Comparison of ENCODE assay signal across 16 cellular contexts in the genomic region with DNA sequence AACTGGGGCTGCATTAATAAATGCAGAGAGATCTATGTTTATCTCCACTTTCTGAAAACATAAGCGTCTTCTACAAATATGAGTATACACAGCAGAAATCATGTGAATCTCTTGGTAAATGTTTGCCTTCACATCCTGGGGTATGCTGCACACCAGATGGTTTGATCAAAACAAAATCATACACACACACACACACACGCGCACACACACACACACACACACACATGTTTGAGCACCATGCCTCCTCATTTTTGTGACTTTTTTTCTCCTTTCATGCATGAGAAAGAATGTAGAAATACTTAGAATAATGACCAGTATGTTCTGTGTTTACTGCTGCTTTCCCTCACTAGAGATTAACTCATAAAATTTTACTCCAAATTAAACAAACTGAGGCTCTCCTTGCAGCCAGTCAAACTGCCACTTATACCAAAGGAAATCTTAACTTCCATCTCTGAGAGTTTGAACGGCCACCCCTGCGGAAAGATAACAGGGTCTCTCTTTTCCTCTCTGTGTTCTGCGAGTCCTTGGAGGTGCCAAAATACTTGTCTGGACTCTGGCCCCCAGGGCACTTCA.
DNase-seq lines count a peak whose midpoint lies in the region; ATAC-seq and TF ChIP-seq lines count a peak whose summit lies in the region.
"Had no signal": no experiment of that assay in that cellular context is flagged by ENCODE, and none has a peak within 500 bp of the region (broad histone marks: within the 10 kb centered on the region; RNA-seq: fewer than 3 reads in every experiment).

No MANE protein-coding gene starts in this region.

- no peak overlapping the region for H3K18ac ChIP-seq in neuronal stem cell (ENCODE audit: low read length)

- WGBS in endodermal cell (ENCODE audit: insufficient coverage in 1 of 2, insufficient read length in 1 of 2), 2 experiments: 86 to 96% methylated on average over 4 to 5 of the region's 6 CpGs
- no CpG with 5 or more reads among the region's 6 CpGs for WGBS in neuronal stem cell (ENCODE audit: extremely low coverage in 2 of 2, insufficient read length in 2 of 2, insufficient replicate concordance in 1 of 2), 2 donors
- WGBS in aorta, 2 donors: 31 to 40% methylated on average over 6 of the region's 6 CpGs

- no peaks in the 10 kb centered on the region for H3K9me3 Mint-ChIP-seq in endodermal cell
- H3K9me3 Mint-ChIP-seq: T-helper 1 cell treated with Interleukin-12 subunit alpha and Interleukin-12 subunit beta and Interleukin-4 antibody, amounts not matched to agents 30 μg/mL and 1 μg/mL, for 36 hours had no signal

- no peak overlapping the region for H2BK5ac ChIP-seq in neuronal stem cell (ENCODE audit: low read length)

- peaks cover 20% of the 10 kb centered on the region for H3K4me1 Mint-ChIP-seq in endodermal cell
- H3K4me1 Mint-ChIP-seq: CD4-positive, alpha-beta memory T cell; IgD-negative memory B cell had no signal

- TF ChIP-seq POLR2A in uterus (IDR thresholded peaks at IDR 0.05): no peak

- no peak overlapping the region for H4K91ac ChIP-seq in neuronal stem cell (ENCODE audit: low read depth, low read length, poor library complexity)

- no peak overlapping the region for H2AK5ac ChIP-seq in neuronal stem cell (ENCODE audit: low read depth, low read length)

- H3K36me3 Mint-ChIP-seq in endodermal cell (ENCODE audit: low read depth): no peaks in the 10 kb centered on the region
- H3K36me3 Mint-ChIP-seq: CD4-positive, alpha-beta memory T cell; IgD-negative memory B cell had no signal

- intact Hi-C loops in uterus (cut with DNase I; ENCODE audit: low total_unique reads): no loop called here
- intact Hi-C loops in aorta (cut with DNase I): no loop called here

- H3K9ac ChIP-seq in endodermal cell (ENCODE audit: extremely low read depth, low read length, poor library complexity, severe bottlenecking): no peak overlapping the region
- H3K9ac ChIP-seq in neuronal stem cell (ENCODE audit: low read depth, low read length, poor library complexity): no peak overlapping the region

- H3K27ac ChIP-seq in endodermal cell (ENCODE audit: low read depth, low read length) (peak overlapping the region; percentile 71), neuronal stem cell (replicated peaks; ENCODE audit: low read length) (no peak overlapping the region), uterus (peak overlapping the region; percentile 32 to 75), aorta (ENCODE audit: low read depth in 1 of 2, low read length in 2 of 2) (no peak overlapping the region)

- peak; percentile 56 for DNase-seq in NCI-H2171 treated with DMSO at 0.1 percent for 48 hours (lab: John Stamatoyannopoulos, UW)
- no peak for DNase-seq in NCI-H2171 (lab: John Stamatoyannopoulos, UW)
- no peak for DNase-seq in endodermal cell
- no peak for DNase-seq in neuronal stem cell (ENCODE audit: low spot score)
- no peak for DNase-seq in uterus
- DNase-seq in aorta: no peak
- DNase-seq: amniotic stem cell; CD4-positive, alpha-beta memory T cell; NK-92 treated with Interleukin-12 subunit alpha and Interleukin-12 subunit beta, amount 100 ng/mL, for 24 hours; occipital lobe; small intestine; upper lobe of right lung had no signal

- H3K27me3 ChIP-seq in endodermal cell (ENCODE audit: control insufficient read depth, insufficient read depth, low read length, poor library complexity, severe bottlenecking) (no peaks in the 10 kb centered on the region), neuronal stem cell (ENCODE audit: control insufficient read depth in 3 of 3, insufficient read depth in 3 of 3, low read depth in 1 of 3, low read length in 3 of 3) (no peaks in the 10 kb centered on the region), uterus (no peaks in the 10 kb centered on the region), aorta (ENCODE audit: control insufficient read depth in 1 of 2, insufficient read depth in 2 of 2, low read length in 1 of 2) (no peaks in the 10 kb centered on the region)
- H3K27me3 ChIP-seq: upper lobe of right lung had no signal

- H3K4me1 ChIP-seq in endodermal cell (ENCODE audit: control insufficient read depth, insufficient read depth, low read length): peaks cover 7% of the 10 kb centered on the region
- H3K4me1 ChIP-seq in neuronal stem cell (ENCODE audit: control insufficient read depth in 2 of 2, insufficient read depth in 1 of 2, low read depth in 1 of 2, low read length in 2 of 2): peaks cover 10 to 41% of the 10 kb centered on the region in 2 donors
- H3K4me1 ChIP-seq in uterus: no peaks in the 10 kb centered on the region
- H3K4me1 ChIP-seq in aorta (ENCODE audit: control insufficient read depth in 1 of 2, insufficient read depth in 2 of 2, low read length in 2 of 2): no peaks in the 10 kb centered on the region
- H3K4me1 ChIP-seq: upper lobe of right lung had no signal

- no peak overlapping the region for H3K4me3 Mint-ChIP-seq in endodermal cell
- H3K4me3 Mint-ChIP-seq: CD4-positive, alpha-beta memory T cell; IgD-negative memory B cell; T-helper 1 cell treated with Interleukin-12 subunit alpha and Interleukin-12 subunit beta and Interleukin-4 antibody, amounts not matched to agents 30 μg/mL and 1 μg/mL, for 36 hours had no signal

- H3K23ac ChIP-seq in neuronal stem cell (ENCODE audit: low read depth, low read length, poor library complexity): no peak overlapping the region

- H3K9me3 ChIP-seq in endodermal cell (ENCODE audit: control insufficient read depth, low read length): no peaks in the 10 kb centered on the region
- peaks cover 0 to 12% of the 10 kb centered on the region in 2 donors for H3K9me3 ChIP-seq in neuronal stem cell (replicated peaks in 1 of 2; ENCODE audit: control insufficient read depth in 2 of 2, insufficient read depth in 1 of 2, low read depth in 1 of 2, low read length in 2 of 2)
- no peaks in the 10 kb centered on the region for H3K9me3 ChIP-seq in uterus
- H3K9me3 ChIP-seq in aorta (ENCODE audit: control insufficient read depth, low read length): no peaks in the 10 kb centered on the region
- H3K9me3 ChIP-seq: upper lobe of right lung had no signal

- H3K36me3 ChIP-seq in endodermal cell (ENCODE audit: control insufficient read depth, insufficient read depth, low read length) (no peaks in the 10 kb centered on the region), neuronal stem cell (replicated peaks in 1 of 2; ENCODE audit: control insufficient read depth in 2 of 2, insufficient read depth in 2 of 2, low read length in 2 of 2) (no peaks in the 10 kb centered on the region), uterus (no peaks in the 10 kb centered on the region), aorta (ENCODE audit: control insufficient read depth in 1 of 2, insufficient read depth in 2 of 2, low read length in 1 of 2) (no peaks in the 10 kb centered on the region)
- H3K36me3 ChIP-seq: upper lobe of right lung had no signal

- no peak overlapping the region for H4K8ac ChIP-seq in neuronal stem cell (ENCODE audit: low read depth, low read length)

- no peak overlapping the region for H3K14ac ChIP-seq in neuronal stem cell (ENCODE audit: low read length)

- no peak overlapping the region for H3K27ac Mint-ChIP-seq in endodermal cell
- H3K27ac Mint-ChIP-seq: CD4-positive, alpha-beta memory T cell; IgD-negative memory B cell; T-helper 1 cell treated with Interleukin-12 subunit alpha and Interleukin-12 subunit beta and Interleukin-4 antibody, amounts not matched to agents 30 μg/mL and 1 μg/mL, for 36 hours had no signal

- H2BK12ac ChIP-seq in neuronal stem cell (ENCODE audit: low read length): no peak overlapping the region

- no peak overlapping the region for H3K4ac ChIP-seq in neuronal stem cell (ENCODE audit: low read length)

- H2AFZ ChIP-seq in neuronal stem cell (ENCODE audit: low read length): peak overlapping the region; percentile 20

- H3K4me3 ChIP-seq in endodermal cell (ENCODE audit: low read length) (no peak overlapping the region), neuronal stem cell (ENCODE audit: low read length in 2 of 2) (no peak overlapping the region), uterus (no peak overlapping the region), aorta (ENCODE audit: low read length in 2 of 2) (no peak overlapping the region)
- H3K4me3 ChIP-seq: upper lobe of right lung had no signal

- no peak overlapping the region for H2BK15ac ChIP-seq in neuronal stem cell (ENCODE audit: low read length)

- H3K27me3 Mint-ChIP-seq in endodermal cell (ENCODE audit: insufficient read depth): no peaks in the 10 kb centered on the region

- ATAC-seq in aorta (ENCODE audit: low FRiP score) (no peak), GM19467 (IDR thresholded peaks at IDR 0.05; ENCODE audit: unreplicated experiment) (no peak), HG03097 (IDR thresholded peaks at IDR 0.05; ENCODE audit: low FRiP score, unreplicated experiment) (no peak)
- ATAC-seq: upper lobe of right lung had no signal

- no peak for TF ChIP-seq CTCF in endodermal cell (conservative IDR thresholded peaks at IDR 0.05)
- no peak for TF ChIP-seq CTCF in uterus (IDR thresholded peaks at IDR 0.05)

- no peak overlapping the region for H3K4me2 ChIP-seq in neuronal stem cell (ENCODE audit: insufficient read depth, low read length, poor library complexity, severe bottlenecking)

- H3K79me1 ChIP-seq in neuronal stem cell (ENCODE audit: low read depth, low read length): no peaks in the 10 kb centered on the region

- no peak overlapping the region for H2BK120ac ChIP-seq in neuronal stem cell (ENCODE audit: low read depth, low read length)

Comparison
In these comparisons a context has a peak if more than half of its experiments do, and no peak if none do; other contexts are left out.
1. H3K27ac ChIP-seq: peak in endodermal cell (single experiment) and uterus (2 of 2); none in neuronal stem cell (single experiment) and aorta (0 of 2).